ENCODE assay signal across 8 cellular contexts in the genomic region with DNA sequence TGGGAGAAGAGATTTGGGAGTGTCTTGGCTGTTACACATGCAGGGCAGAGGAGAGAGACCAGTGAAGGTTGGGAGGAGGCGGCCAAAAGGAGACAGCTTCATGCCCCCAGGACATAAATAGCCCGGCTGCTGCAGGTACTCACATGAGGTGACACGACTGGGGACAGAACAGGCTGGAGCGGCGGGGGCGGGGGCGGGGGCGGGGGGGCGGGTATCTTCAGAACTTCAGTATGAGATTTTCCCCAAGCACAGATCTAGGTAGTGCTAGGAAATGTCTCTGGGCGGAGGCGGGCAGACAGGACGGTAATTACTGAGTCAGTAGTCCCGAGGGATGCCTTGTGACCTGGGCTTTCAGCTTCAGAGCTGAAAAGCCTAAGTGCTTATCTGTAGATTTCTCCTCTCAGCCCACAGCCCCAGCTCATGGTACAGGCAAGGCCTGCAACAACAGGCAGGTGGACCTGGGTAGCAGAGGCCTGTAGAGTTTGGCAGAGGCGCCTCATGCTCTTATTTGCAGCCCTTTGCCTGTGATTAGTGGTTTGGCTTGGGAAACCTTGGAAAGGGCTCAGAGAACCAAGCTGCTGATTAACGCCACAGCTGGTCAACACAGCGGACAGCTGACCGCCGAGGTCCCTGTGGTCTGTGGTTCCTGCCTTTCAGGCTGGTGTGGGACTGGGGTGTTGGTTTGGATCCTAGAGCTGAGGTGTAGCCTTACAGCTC. TPM values are rescaled to one million over a fixed set of nuclear protein-coding genes. Genes with fewer than 3 reads are reported as not detected.
DNase-seq lines count a peak whose midpoint lies in the region; ATAC-seq and TF ChIP-seq lines count a peak whose summit lies in the region.

No MANE protein-coding gene starts in this region.

- TF ChIP-seq CTCF in omental fat pad (IDR thresholded peaks at IDR 0.05), result no peak

- ATAC-seq in HG03439 (IDR thresholded peaks at IDR 0.05; ENCODE audit: unreplicated experiment) (peak; percentile 61), omental fat pad (ENCODE audit: low FRiP score) (peak; percentile 57), GM19023 (IDR thresholded peaks at IDR 0.05; ENCODE audit: unreplicated experiment) (no peak), HG02938 (IDR thresholded peaks at IDR 0.05; ENCODE audit: unreplicated experiment) (no peak)

- DNase-seq in Daoy (ENCODE audit: low read depth) (peak; percentile 81), cerebellar cortex (ENCODE audit: low spot score) (peak; percentile 54), omental fat pad (ENCODE audit: low spot score) (no peak), cerebellum (ENCODE audit: low spot score) (no peak)
- no peak for DNase-seq in central memory CD4-positive, alpha-beta T cell

RNA-seq across cellular contexts. Expression of a gene that starts 24.5 kb away (rescaled TPM):
- total RNA-seq in Daoy (2014; rRNA removed; shearing (Covaris generic)), result 36.8 and 40.6 TPM in 2 replicates
- total RNA-seq in omental fat pad (10 to 100 TPM; 19.4 to 38.9 (median 24.3) TPM), cerebellum (72.0 TPM)

RNA-seq across cellular contexts. Expression of a gene that starts 35.1 kb away (rescaled TPM):
- 0.06 and 0.86 TPM in 2 replicates for total RNA-seq in Daoy (2014; rRNA removed; shearing (Covaris generic))
- 10 to 100 TPM in 2 of 4 donors, 1 to 10 TPM in 2; 3.2 to 27.1 (median 8.2) TPM for total RNA-seq in omental fat pad
- total RNA-seq in cerebellum, result 1.6 TPM

RNA-seq across cellular contexts. Expression of a gene that starts 44.1 kb away (rescaled TPM):
- 14.3 and 29.9 TPM in 2 replicates for total RNA-seq in Daoy (2014; rRNA removed; shearing (Covaris generic))
- total RNA-seq in omental fat pad, result 10 to 100 TPM; 15.9 to 51.5 (median 28.5) TPM
- total RNA-seq in cerebellum, result 6.8 TPM

RNA-seq across cellular contexts. Expression of a gene that starts 46.1 kb away (rescaled TPM):
- total RNA-seq in Daoy (2014; rRNA removed; shearing (Covaris generic)), result 17.8 and 21.8 TPM in 2 replicates
- 10 to 100 TPM; 43.1 to 72.3 (median 50.2) TPM for total RNA-seq in omental fat pad
- total RNA-seq in cerebellum, result 26.0 TPM

Comparison
In these comparisons a context has a peak if more than half of its experiments do, and no peak if none do; other contexts are left out.
1. DNase-seq: peak in Daoy (single experiment) and cerebellar cortex (single experiment); none in omental fat pad (single experiment), central memory CD4-positive, alpha-beta T cell (single experiment) and cerebellum (single experiment).
2. ATAC-seq: peak in HG03439 (single experiment) and omental fat pad (single experiment); none in GM19023 (single experiment) and HG02938 (single experiment).